15 cellular contexts compared by ENCODE assay signal in genomic region chr6:35972471-35972985, GRCh38. TPM values are rescaled to one million over a fixed set of nuclear protein-coding genes. Genes with fewer than 3 reads are reported as not detected.
A peak's percentile ranks its signal among the peaks of the same experiment; 100 is the strongest.
DNase-seq lines count a peak whose midpoint lies in the region; ATAC-seq and TF ChIP-seq lines count a peak whose summit lies in the region.
"Had no signal": no experiment of that assay in that cellular context is flagged by ENCODE, and none has a peak within 500 bp of the region (broad histone marks: within the 10 kb centered on the region; RNA-seq: fewer than 3 reads in every experiment).

No MANE protein-coding gene starts in this region.

- no peak for ATAC-seq in lung (ENCODE audit: insufficient read depth, low FRiP score)
- no peak for ATAC-seq in T-cell (replicated peaks in 1 of 4)
- no peak for ATAC-seq in T-helper 17 cell
- ATAC-seq: stimulated activated effector memory CD8-positive, alpha-beta T cell treated with anti-CD3 and anti-CD28 coated beads, Interleukin-12 subunit alpha, Interleukin-12 subunit beta, amount 100 ng/mL, for 72 hours had no signal

- H3K27ac ChIP-seq in lung (ENCODE audit: low read depth in 1 of 2, low read length in 1 of 2), result no peak overlapping the region
- H3K27ac ChIP-seq: C4-2B had no signal

- 74 to 79% methylated on average over 4 of the region's 4 CpGs for WGBS in lung, 2 donors

- H3K27ac Mint-ChIP-seq in T-cell (no peak overlapping the region), T-helper 17 cell (no peak overlapping the region)
- H3K27ac Mint-ChIP-seq: stimulated activated effector memory CD8-positive, alpha-beta T cell treated with anti-CD3 and anti-CD28 coated beads, Interleukin-12 subunit alpha, Interleukin-12 subunit beta, amount 100 ng/mL, for 72 hours had no signal

- TF ChIP-seq CTCF in cardiac fibroblast (IDR thresholded peaks at IDR 0.05; ENCODE audit: low read depth, low read length) (peak; percentile 19), lung (IDR thresholded peaks at IDR 0.05; ENCODE audit: control extremely low read depth, extremely low read depth) (no peak), GM13976 (IDR thresholded peaks at IDR 0.05; ENCODE audit: borderline replicate concordance, control extremely low read depth, extremely low read depth, insufficient read depth, missing control alignments) (no peak)

- H3K9me3 ChIP-seq in lung (ENCODE audit: control insufficient read depth in 2 of 2, insufficient read depth in 1 of 2, low read length in 1 of 2), result no peaks in the 10 kb centered on the region
- H3K9me3 ChIP-seq in T-helper 17 cell (ENCODE audit: control insufficient read depth, low read length, poor library complexity, severe bottlenecking), result no peaks in the 10 kb centered on the region

- H3K9me3 Mint-ChIP-seq in T-cell, result no peaks in the 10 kb centered on the region
- H3K9me3 Mint-ChIP-seq: stimulated activated effector memory CD8-positive, alpha-beta T cell treated with anti-CD3 and anti-CD28 coated beads, Interleukin-12 subunit alpha, Interleukin-12 subunit beta, amount 100 ng/mL, for 72 hours had no signal

- H3K36me3 ChIP-seq in lung (ENCODE audit: control insufficient read depth in 2 of 2, insufficient read depth in 2 of 2, low read length in 2 of 2), result no peaks in the 10 kb centered on the region

- no peaks in the 10 kb centered on the region for H3K36me3 Mint-ChIP-seq in T-cell
- no peaks in the 10 kb centered on the region for H3K36me3 Mint-ChIP-seq in T-helper 17 cell (ENCODE audit: low read depth)
- H3K36me3 Mint-ChIP-seq: stimulated activated effector memory CD8-positive, alpha-beta T cell treated with anti-CD3 and anti-CD28 coated beads, Interleukin-12 subunit alpha, Interleukin-12 subunit beta, amount 100 ng/mL, for 72 hours had no signal

- POLR2A ChIA-PET in T-cell (lab: Charles Lee), result no interaction called here

- H3K4me1 Mint-ChIP-seq in T-cell (no peaks in the 10 kb centered on the region), T-helper 17 cell (peaks cover 5% of the 10 kb centered on the region)

- CTCF ChIA-PET in T-cell (lab: Charles Lee), result no interaction called here

- H3K4me3 ChIP-seq in cardiac fibroblast (replicated peaks in 1 of 2; ENCODE audit: low read depth in 2 of 2, low read length in 2 of 2), result no peak overlapping the region
- peak overlapping the region; percentile 24 for H3K4me3 ChIP-seq in lung

- H3K4me1 ChIP-seq in lung (ENCODE audit: control insufficient read depth in 2 of 2, insufficient read depth in 2 of 2, low read length in 2 of 2), result no peaks in the 10 kb centered on the region

- in situ Hi-C loops in GM13976 (cut with MboI; ENCODE audit: low sequenced_read_pairs, unreplicated experiment), result no loop called here

- DNase-seq in Ammon's horn (ENCODE audit: low spot score) (peak; percentile 17), HuH-7 (ENCODE audit: low spot score) (peak; percentile 29), cardiac fibroblast (ENCODE audit: low read depth in 2 of 2) (peak in 1 of 2 donors; percentile 40), lung (ENCODE audit: low spot score) (no peak), NCI-H2107 (lab: John Stamatoyannopoulos, UW) (no peak), T-cell (no peak), T-helper 17 cell (no peak), GM13976 (ENCODE audit: low spot score) (no peak)
- DNase-seq: activated CD4-positive, alpha-beta T cell treated with anti-CD3 and anti-CD28 coated beads for 1 hour; central memory CD4-positive, alpha-beta T cell; NCI-H226; occipital lobe; Right ventricle myocardium superior had no signal

- H3K27me3 ChIP-seq in lung (ENCODE audit: control insufficient read depth, insufficient read depth), result no peaks in the 10 kb centered on the region

- H3K27me3 Mint-ChIP-seq in T-cell, result peaks cover 0 to 4% of the 10 kb centered on the region in 2 donors
- no peaks in the 10 kb centered on the region for H3K27me3 Mint-ChIP-seq in T-helper 17 cell

- H3K4me3 Mint-ChIP-seq in T-cell (no peak overlapping the region), T-helper 17 cell (no peak overlapping the region)
- H3K4me3 Mint-ChIP-seq: stimulated activated effector memory CD8-positive, alpha-beta T cell treated with anti-CD3 and anti-CD28 coated beads, Interleukin-12 subunit alpha, Interleukin-12 subunit beta, amount 100 ng/mL, for 72 hours had no signal

RNA-seq across cellular contexts. Expression of gene SRPK1, which starts 51.6 kb away (rescaled TPM):
- total RNA-seq in lung (10 to 100 TPM; 29.1 to 78.9 TPM), T-cell (10 to 100 TPM; 37.2 to 45.8 (median 40.9) TPM), T-helper 17 cell (10 to 100 TPM; 44.9 to 46.4 TPM)
- 10 to 100 TPM in 1 of 2 donors, 1 to 10 TPM in 1; 9.6 to 18.0 TPM for polyA plus RNA-seq in lung

RNA-seq across cellular contexts. Expression of gene SLC26A8, which starts 51.9 kb away (rescaled TPM):
- total RNA-seq in lung (under 1 TPM; 0.34 to 0.61 TPM), T-cell (not detected), T-helper 17 cell (under 1 TPM in 1 of 2 donors, not detected in 1; 0.37 TPM)
- 1 to 10 TPM in 1 of 2 donors, under 1 TPM in 1; 0.20 to 1.1 TPM for polyA plus RNA-seq in lung
- total RNA-seq: Right ventricle myocardium superior had no signal

RNA-seq across cellular contexts. Expression of gene MAPK14, which starts 55.1 kb away (rescaled TPM):
- 10 to 100 TPM; 63.3 to 93.3 TPM for total RNA-seq in lung
- 10 to 100 TPM; 12.8 to 55.6 TPM for polyA plus RNA-seq in lung
- total RNA-seq in T-cell, result 10 to 100 TPM; 49.3 to 64.5 (median 60.3) TPM
- 10 to 100 TPM; 43.7 to 48.1 TPM for total RNA-seq in T-helper 17 cell

Comparison
In these comparisons a context has a peak if more than half of its experiments do, and no peak if none do; other contexts are left out.
1. DNase-seq: peak in Ammon's horn (single experiment) and HuH-7 (single experiment); none in lung (single experiment), NCI-H2107 (single experiment), T-cell (0 of 34), T-helper 17 cell (0 of 3) and GM13976 (single experiment).